8 cellular contexts compared by ENCODE assay signal in the genomic region with DNA sequence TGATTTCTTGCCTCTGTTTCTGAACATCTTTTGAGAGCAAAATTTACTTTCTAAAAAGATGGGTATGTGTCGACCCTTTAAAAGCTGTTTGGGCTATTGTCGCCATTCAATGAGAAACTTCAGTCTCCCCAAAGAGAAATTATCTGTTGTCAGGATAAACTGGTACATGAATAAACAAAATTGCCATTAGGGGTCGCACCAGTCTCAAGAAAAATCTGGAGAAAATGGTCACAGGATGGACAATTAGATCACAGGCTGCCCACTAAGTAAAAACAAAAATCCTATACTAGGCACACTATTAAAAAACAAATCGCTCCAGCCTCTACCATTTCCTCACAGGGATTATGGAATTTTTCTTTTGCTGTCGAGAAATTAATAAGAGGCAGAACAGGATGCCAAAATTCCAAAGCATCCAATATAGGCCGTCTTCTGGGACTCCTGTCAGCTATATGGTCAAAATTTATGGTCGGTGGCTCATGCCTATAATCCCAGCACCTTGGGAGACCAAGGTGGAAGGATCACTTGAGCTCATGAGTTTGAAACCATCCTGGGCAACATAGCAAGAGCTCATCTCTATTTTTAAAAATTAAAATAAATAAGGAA. TPM values are rescaled to one million over a fixed set of nuclear protein-coding genes. Genes with fewer than 3 reads are reported as not detected.
DNase-seq lines count a peak whose midpoint lies in the region; ATAC-seq and TF ChIP-seq lines count a peak whose summit lies in the region.

No MANE protein-coding gene starts in this region.

- no peaks in the 10 kb centered on the region for H3K9me3 ChIP-seq in body of pancreas

- DNase-seq in A172 (ENCODE audit: low spot score) = peak; percentile 62
- DNase-seq in GDM1 (lab: John Stamatoyannopoulos, UW) = peak; percentile 22
- peak; percentile 15 for DNase-seq in NCI-H446 treated with DMSO at 0.1 percent for 48 hours (lab: John Stamatoyannopoulos, UW)
- peak; percentile 27 to 61 (median 40) for DNase-seq in body of pancreas
- DNase-seq in left lobe of liver (ENCODE audit: low spot score) = no peak
- no peak for DNase-seq in activated effector memory CD4-positive, alpha-beta T cell treated with anti-CD3 and anti-CD28 coated beads, Interleukin-2, amount 50 U/mL, for 16 hours

- ATAC-seq in body of pancreas (peak; percentile 61), left lobe of liver (peak; percentile 74), HG03521 (IDR thresholded peaks at IDR 0.05; ENCODE audit: unreplicated experiment) (no peak), GM21360 (IDR thresholded peaks at IDR 0.05; ENCODE audit: unreplicated experiment) (no peak)

- peak; percentile 7 to 76 (median 62) for TF ChIP-seq CTCF in body of pancreas (IDR thresholded peaks at IDR 0.05)

- no peak for TF ChIP-seq POLR2A in body of pancreas (IDR thresholded peaks at IDR 0.05)

- peaks cover 7% of the 10 kb centered on the region for H3K4me1 ChIP-seq in body of pancreas

- H3K27me3 ChIP-seq in body of pancreas = peaks cover 0 to 16% of the 10 kb centered on the region in 2 donors

- no peaks in the 10 kb centered on the region for H3K36me3 ChIP-seq in body of pancreas (replicated peaks in 1 of 2; ENCODE audit: insufficient read depth in 1 of 2, low read depth in 2 of 2)

- intact Hi-C loops in body of pancreas (cut with DNase I) = no loop called here

- no peak overlapping the region for H3K27ac ChIP-seq in body of pancreas

- 17 to 20% methylated on average over 7 of the region's 7 CpGs for WGBS in body of pancreas, 2 donors

- H3K4me3 ChIP-seq in body of pancreas = no peak overlapping the region

RNA-seq across cellular contexts. Expression of a gene that starts 5.5 kb away (rescaled TPM):
- 86.1 and 89.5 TPM in 2 replicates for total RNA-seq in A172 (2014; rRNA removed; shearing (Covaris generic))
- 100 to 1,000 TPM; 133 to 216 TPM for total RNA-seq in body of pancreas
- total RNA-seq in left lobe of liver = 141 TPM

Comparison
In these comparisons a context has a peak if more than half of its experiments do, and no peak if none do; other contexts are left out.
1. DNase-seq: peak in A172 (single experiment), GDM1 (single experiment), NCI-H446 treated with DMSO at 0.1 percent for 48 hours (single experiment) and body of pancreas (4 of 4); none in left lobe of liver (single experiment) and activated effector memory CD4-positive, alpha-beta T cell treated with anti-CD3 and anti-CD28 coated beads, Interleukin-2, amount 50 U/mL, for 16 hours (single experiment).
2. ATAC-seq: peak in body of pancreas (single experiment) and left lobe of liver (single experiment); none in HG03521 (single experiment) and GM21360 (single experiment).